In the genomic region with DNA sequence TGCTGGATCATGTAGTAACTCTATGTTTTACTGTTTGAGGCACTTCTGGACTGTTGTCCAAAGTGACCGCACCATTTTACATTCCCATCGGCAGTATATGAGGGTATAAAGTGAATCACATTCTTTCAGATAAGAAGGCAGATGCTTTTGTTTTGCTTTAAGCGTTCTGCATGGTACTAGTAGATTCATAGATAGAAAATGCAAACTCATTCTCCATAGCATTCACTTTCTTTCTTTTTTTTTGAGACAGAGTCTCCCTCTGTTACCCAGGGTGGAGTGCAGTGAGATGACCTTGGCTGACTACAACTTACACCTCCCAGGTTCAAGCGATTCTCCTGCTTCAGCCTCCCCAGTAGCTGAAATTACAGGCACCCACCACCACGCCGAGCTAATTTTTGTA, we compare ENCODE assay signal across 9 cellular contexts.
"Had no signal": no experiment of that assay in that cellular context is flagged by ENCODE, and none has a peak within 500 bp of the region (broad histone marks: within the 10 kb centered on the region; RNA-seq: fewer than 3 reads in every experiment).

No MANE protein-coding gene starts in this region.

- FAIRE-seq: HepG2 had no signal

- H3K4me3 Mint-ChIP-seq: HFFc6, IgD-negative memory B cell had no signal

- H3K27me3 Mint-ChIP-seq: IgD-negative memory B cell had no signal

- H3K9me3 Mint-ChIP-seq: HFFc6, IgD-negative memory B cell had no signal

- DNase-seq: GM23248, GOT3, H7, HFFc6 had no signal

- H2AFZ ChIP-seq: GM23248 had no signal

- H3K9me3 ChIP-seq: HAP-1 had no signal

- H3K27ac Mint-ChIP-seq: HFFc6, IgD-negative memory B cell had no signal

- H3K9ac ChIP-seq: GM23248 had no signal

- H3K4me3 ChIP-seq: GM23248, HAP-1 had no signal

- ATAC-seq: HCT116, HepG2 had no signal

- H3K27ac ChIP-seq: GM23248, HL-60 had no signal
